ENCODE assay signal across 7 cellular contexts in genomic region chr1:243019030-243019635, GRCh38.
DNase-seq lines count a peak whose midpoint lies in the region; ATAC-seq and TF ChIP-seq lines count a peak whose summit lies in the region.
"Not testable (repeated sequence)": the region's sequence is repeated elsewhere in the genome, so short reads cannot be mapped to it uniquely, and the experiment has no call there.

No MANE protein-coding gene starts in this region.

- not testable (repeated sequence) for H3K27ac Mint-ChIP-seq in activated T-cell treated with anti-CD3 and anti-CD28 coated beads, Interleukin-2, amount 50 U/mL, for 72 hours

- H3K4me1 ChIP-seq in lower lobe of right lung, psoas muscle: not testable (repeated sequence)

- WGBS in psoas muscle, 3 donors, result 0 to 6% (median 0%) methylated on average over 1 of the region's 1 CpG

- not testable (repeated sequence) for H3K36me3 ChIP-seq in MG63; brain microvascular endothelial cell (replicated peaks); lower lobe of right lung; psoas muscle (ENCODE audit: insufficient read depth in 1 of 2, low read depth in 1 of 2)

- ATAC-seq in activated T-cell treated with anti-CD3 and anti-CD28 coated beads, Interleukin-2, amount 50 U/mL, for 72 hours (replicated peaks in 1 of 2); lower lobe of right lung; psoas muscle: not testable (repeated sequence)

- peak; percentile 54 for DNase-seq in MG63
- DNase-seq in activated CD4-positive, alpha-beta T cell treated with anti-CD3 and anti-CD28 coated beads, Interleukin-2, amount 50 U/mL, for 48 hours, result peak; percentile 48 to 57
- DNase-seq in activated T-cell treated with anti-CD3 and anti-CD28 coated beads, Interleukin-2, amount 50 U/mL, for 72 hours, result peak; percentile 16 to 32
- DNase-seq in brain microvascular endothelial cell, result peak; percentile 79
- DNase-seq in lower lobe of right lung, result peak; percentile 51
- DNase-seq in psoas muscle, result peak; percentile 32 to 57
- DNase-seq in stimulated activated CD8-positive, alpha-beta memory T cell treated with anti-CD3 and anti-CD28 coated beads, Interleukin-2, amount 100 ng/mL, for 48 hours (ENCODE audit: low read depth in 2 of 2), result peak; percentile 5 to 15

- in situ Hi-C loops in brain microvascular endothelial cell (cut with HindIII; ENCODE audit: low pct_ligation_motif_present, low sequenced_read_pairs), result not testable (repeated sequence)

- not testable (repeated sequence) for H3K27me3 ChIP-seq in MG63; brain microvascular endothelial cell (replicated peaks); lower lobe of right lung (ENCODE audit: low read depth); psoas muscle (ENCODE audit: insufficient read depth in 3 of 3, low read length in 2 of 3)

- not testable (repeated sequence) for TF ChIP-seq CTCF in brain microvascular endothelial cell (IDR thresholded peaks at IDR 0.05; ENCODE audit: low read depth, low read length, missing control alignments); lower lobe of right lung (IDR thresholded peaks at IDR 0.05); psoas muscle (IDR thresholded peaks at IDR 0.05)

- not testable (repeated sequence) for H3K9me3 ChIP-seq in MG63, lower lobe of right lung, psoas muscle

- H3K9me3 Mint-ChIP-seq in activated T-cell treated with anti-CD3 and anti-CD28 coated beads, Interleukin-2, amount 50 U/mL, for 72 hours, result not testable (repeated sequence)

- intact Hi-C loops in lower lobe of right lung (cut with DNase I); psoas muscle (cut with DNase I): not testable (repeated sequence)

- H3K4me1 Mint-ChIP-seq in activated T-cell treated with anti-CD3 and anti-CD28 coated beads, Interleukin-2, amount 50 U/mL, for 72 hours (ENCODE audit: low read depth), result not testable (repeated sequence)

- H3K27ac ChIP-seq in brain microvascular endothelial cell, lower lobe of right lung, psoas muscle: not testable (repeated sequence)

- H3K36me3 Mint-ChIP-seq in activated T-cell treated with anti-CD3 and anti-CD28 coated beads, Interleukin-2, amount 50 U/mL, for 72 hours (ENCODE audit: insufficient read depth in 2 of 2), result not testable (repeated sequence)

- H3K27me3 Mint-ChIP-seq in activated T-cell treated with anti-CD3 and anti-CD28 coated beads, Interleukin-2, amount 50 U/mL, for 72 hours (ENCODE audit: low read depth), result not testable (repeated sequence)

- H3K4me3 ChIP-seq in MG63; brain microvascular endothelial cell (ENCODE audit: low read depth, low read length); lower lobe of right lung; psoas muscle: not testable (repeated sequence)

- H3K4me3 Mint-ChIP-seq in activated T-cell treated with anti-CD3 and anti-CD28 coated beads, Interleukin-2, amount 50 U/mL, for 72 hours, result not testable (repeated sequence)

Comparison
In these comparisons a context has a peak if more than half of its experiments do, and no peak if none do; other contexts are left out.
1. DNase-seq: peak in every context shown above with its lines; median percentile 79 in brain microvascular endothelial cell; 54 in MG63; 52 in activated CD4-positive, alpha-beta T cell treated with anti-CD3 and anti-CD28 coated beads, Interleukin-2, amount 50 U/mL, for 48 hours; 51 in lower lobe of right lung; 44 in psoas muscle; 24 in activated T-cell treated with anti-CD3 and anti-CD28 coated beads, Interleukin-2, amount 50 U/mL, for 72 hours; 10 in stimulated activated CD8-positive, alpha-beta memory T cell treated with anti-CD3 and anti-CD28 coated beads, Interleukin-2, amount 100 ng/mL, for 48 hours.